ENCODE assay signal across 8 cellular contexts in the genomic region with DNA sequence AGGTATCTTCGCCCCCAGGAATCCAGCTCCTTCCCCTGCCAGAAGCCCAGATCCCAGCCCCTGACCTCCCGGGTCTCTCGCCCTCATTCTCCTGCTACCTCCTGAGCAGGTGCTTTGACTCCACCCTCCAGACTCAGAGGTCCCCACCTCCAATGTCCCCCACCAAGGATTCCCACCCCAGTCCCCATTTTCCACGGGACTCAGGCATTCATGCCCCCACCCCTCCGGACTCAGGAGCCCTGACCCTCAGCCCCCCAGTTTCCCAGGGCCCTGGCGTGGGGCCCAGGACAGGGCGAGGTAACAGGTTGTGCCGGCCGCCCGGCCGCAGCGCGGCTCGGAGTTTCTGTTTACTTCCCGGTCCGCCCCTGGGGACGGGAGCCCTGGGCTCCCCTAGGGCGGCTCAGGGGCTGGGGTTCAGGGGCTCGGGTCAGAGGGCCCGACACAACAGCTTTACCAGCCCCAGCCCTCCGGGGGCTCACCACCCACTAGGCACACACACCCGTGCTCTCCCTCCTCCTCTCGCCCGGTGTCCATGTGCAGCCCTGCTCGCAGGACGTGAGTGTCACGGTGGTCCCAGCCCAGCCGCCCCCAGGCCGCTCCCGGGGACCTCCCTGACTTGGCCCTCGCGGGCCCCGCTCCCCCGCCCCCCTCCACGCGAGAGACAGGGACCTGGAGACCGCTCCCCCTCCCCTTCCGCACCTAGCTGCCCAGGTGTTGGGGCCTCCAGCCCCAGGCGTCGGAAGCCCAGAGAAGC. TPM values are rescaled to one million over a fixed set of nuclear protein-coding genes. Genes with fewer than 3 reads are reported as not detected.
DNase-seq lines count a peak whose midpoint lies in the region; ATAC-seq lines count a peak whose summit lies in the region.
"Had no signal": no experiment of that assay in that cellular context is flagged by ENCODE, and none has a peak within 500 bp of the region (broad histone marks: within the 10 kb centered on the region; RNA-seq: fewer than 3 reads in every experiment).

No MANE protein-coding gene starts in this region.

- ATAC-seq in esophagus mucosa: peak; percentile 70
- peak; percentile 37 for ATAC-seq in stimulated activated memory B cell treated with anti-CD40 and anti-IgM and Interleukin-4, amounts not matched to agents 10 μg/mL and 1 μg/mL and 100 μg/mL, for 72 hours
- no peak for ATAC-seq in GM21528 (IDR thresholded peaks at IDR 0.05; ENCODE audit: low FRiP score, unreplicated experiment)

- H3K9me3 Mint-ChIP-seq in stimulated activated memory B cell treated with anti-CD40 and anti-IgM and Interleukin-4, amounts not matched to agents 10 μg/mL and 1 μg/mL and 100 μg/mL, for 72 hours: no peaks in the 10 kb centered on the region

- H3K27ac Mint-ChIP-seq in stimulated activated memory B cell treated with anti-CD40 and anti-IgM and Interleukin-4, amounts not matched to agents 10 μg/mL and 1 μg/mL and 100 μg/mL, for 72 hours: peak overlapping the region; percentile 25

- H3K27me3 Mint-ChIP-seq in stimulated activated memory B cell treated with anti-CD40 and anti-IgM and Interleukin-4, amounts not matched to agents 10 μg/mL and 1 μg/mL and 100 μg/mL, for 72 hours: peaks cover 94% of the 10 kb centered on the region

- H3K4me3 Mint-ChIP-seq in stimulated activated memory B cell treated with anti-CD40 and anti-IgM and Interleukin-4, amounts not matched to agents 10 μg/mL and 1 μg/mL and 100 μg/mL, for 72 hours: peak overlapping the region; percentile 28

- H3K36me3 Mint-ChIP-seq in stimulated activated memory B cell treated with anti-CD40 and anti-IgM and Interleukin-4, amounts not matched to agents 10 μg/mL and 1 μg/mL and 100 μg/mL, for 72 hours: no peaks in the 10 kb centered on the region

- H3K4me1 Mint-ChIP-seq in stimulated activated memory B cell treated with anti-CD40 and anti-IgM and Interleukin-4, amounts not matched to agents 10 μg/mL and 1 μg/mL and 100 μg/mL, for 72 hours: peaks cover 12% of the 10 kb centered on the region

- DNase-seq in DMS53 (lab: John Stamatoyannopoulos, UW): peak; percentile 67
- DNase-seq in DMS53 treated with DMSO at 0.1 percent for 48 hours (lab: John Stamatoyannopoulos, UW; ENCODE audit: unreplicated experiment): no peak
- DNase-seq in SKM-1 treated with dmso at 0.1 percent for 144 hours (lab: John Stamatoyannopoulos, UW; ENCODE audit: unreplicated experiment): no peak
- DNase-seq: 8988T had no signal

RNA-seq across cellular contexts. Expression of a gene that starts 0.6 kb away (rescaled TPM):
- 62.0 TPM for total RNA-seq in esophagus mucosa
- total RNA-seq: temporal lobe had no signal

RNA-seq across cellular contexts. Expression of a gene that starts 10.2 kb away (rescaled TPM):
- 0.80 TPM for total RNA-seq in esophagus mucosa

RNA-seq across cellular contexts. Expression of a gene that starts 12.3 kb away (rescaled TPM):
- total RNA-seq in esophagus mucosa: 21.3 TPM

RNA-seq across cellular contexts. Expression of a gene that starts 12.4 kb away (rescaled TPM):
- total RNA-seq in esophagus mucosa: 26.6 TPM

RNA-seq across cellular contexts. Expression of a gene that starts 16.0 kb away (rescaled TPM):
- total RNA-seq in esophagus mucosa: 11.7 TPM
